13 cellular contexts compared by ENCODE assay signal in genomic region chr10:86872757-86873156, GRCh38.
DNase-seq lines count a peak whose midpoint lies in the region; ATAC-seq and TF ChIP-seq lines count a peak whose summit lies in the region.
"Had no signal": no experiment of that assay in that cellular context is flagged by ENCODE, and none has a peak within 500 bp of the region (broad histone marks: within the 10 kb centered on the region; RNA-seq: fewer than 3 reads in every experiment).

No MANE protein-coding gene starts in this region.

- no peak overlapping the region for H4K12ac ChIP-seq in trophoblast cell (ENCODE audit: low read depth, low read length)

- H3K14ac ChIP-seq in trophoblast cell (ENCODE audit: low read length) = peak overlapping the region; percentile 48

- DNase-seq in NOMO-1 treated with DMSO at 0.1 percent for 48 hours (lab: John Stamatoyannopoulos, UW; ENCODE audit: unreplicated experiment) = peak; percentile 69
- DNase-seq in fibroblast of mammary gland (ENCODE audit: low read depth) = peak; percentile 19
- DNase-seq in trophoblast cell = no peak
- no peak for DNase-seq in esophagus muscularis mucosa (ENCODE audit: extremely low spot score)
- no peak for DNase-seq in vagina (ENCODE audit: extremely low spot score in 2 of 2)
- DNase-seq: activated CD8-positive, alpha-beta T cell treated with anti-CD3 and anti-CD28 coated beads for 36 hours; aorta; DMS153; PC-3 had no signal

- H4K91ac ChIP-seq in trophoblast cell (ENCODE audit: low read depth, low read length) = no peak overlapping the region

- H3K79me1 ChIP-seq in trophoblast cell (ENCODE audit: low read length) = peaks cover 14% of the 10 kb centered on the region

- peak overlapping the region; percentile 29 for H2AK5ac ChIP-seq in trophoblast cell (ENCODE audit: low read length)

- H3K27me3 ChIP-seq in trophoblast cell (ENCODE audit: insufficient read depth, low read length) (no peaks in the 10 kb centered on the region), esophagus muscularis mucosa (no peaks in the 10 kb centered on the region), vagina (no peaks in the 10 kb centered on the region)

- H2AFZ ChIP-seq in trophoblast cell (ENCODE audit: insufficient read depth, low read length, poor library complexity) = no peak overlapping the region

- H3K4me1 ChIP-seq in trophoblast cell (ENCODE audit: control insufficient read depth in 1 of 2, insufficient read depth in 2 of 2, low read length in 2 of 2) = peaks cover 10 to 15% of the 10 kb centered on the region in 2 experiments
- H3K4me1 ChIP-seq in esophagus muscularis mucosa = peaks cover 16 to 54% (median 46%) of the 10 kb centered on the region in 4 donors
- H3K4me1 ChIP-seq in vagina = no peaks in the 10 kb centered on the region

- no peak overlapping the region for H3K4me3 ChIP-seq in fibroblast of mammary gland (ENCODE audit: control insufficient read depth, low read depth, low read length)
- no peak overlapping the region for H3K4me3 ChIP-seq in trophoblast cell (ENCODE audit: low read depth, low read length)
- no peak overlapping the region for H3K4me3 ChIP-seq in esophagus muscularis mucosa
- H3K4me3 ChIP-seq in vagina = no peak overlapping the region

- no peak overlapping the region for H3K9ac ChIP-seq in trophoblast cell (ENCODE audit: low read length)

- H3K4me2 ChIP-seq in trophoblast cell (ENCODE audit: low read length) = no peak overlapping the region

- no peak for TF ChIP-seq EP300 in esophagus muscularis mucosa (IDR thresholded peaks at IDR 0.05)

- H3K23ac ChIP-seq in trophoblast cell (ENCODE audit: low read length) = no peak overlapping the region

- H2BK12ac ChIP-seq in trophoblast cell (ENCODE audit: low read length) = peak overlapping the region; percentile 81

- intact Hi-C loops in esophagus muscularis mucosa (cut with DNase I) = no loop called here
- intact Hi-C loops in vagina (cut with DNase I) = no loop called here

- no CpG with 5 or more reads among the region's 4 CpGs for WGBS in trophoblast cell (ENCODE audit: extremely low coverage, insufficient coverage, insufficient read length)
- 50% methylated on average over 4 of the region's 4 CpGs for WGBS in esophagus muscularis mucosa

- H4K8ac ChIP-seq in trophoblast cell (ENCODE audit: low read depth, low read length) = peak overlapping the region; percentile 4

- TF ChIP-seq CTCF in fibroblast of mammary gland (conservative IDR thresholded peaks at IDR 0.05; ENCODE audit: control insufficient read depth, insufficient read depth, low read depth, low read length) (no peak), esophagus muscularis mucosa (IDR thresholded peaks at IDR 0.05) (no peak), vagina (IDR thresholded peaks at IDR 0.05) (no peak)

- peak overlapping the region; percentile 33 for H2BK5ac ChIP-seq in trophoblast cell (ENCODE audit: low read depth, low read length, poor library complexity)

- TF ChIP-seq POLR2A in esophagus muscularis mucosa (IDR thresholded peaks at IDR 0.05; ENCODE audit: low read depth) (no peak), vagina (IDR thresholded peaks at IDR 0.05) (no peak)

- no peaks in the 10 kb centered on the region for H3K9me3 ChIP-seq in trophoblast cell (ENCODE audit: insufficient read depth, low read depth, low read length)
- no peaks in the 10 kb centered on the region for H3K9me3 ChIP-seq in esophagus muscularis mucosa
- H3K9me3 ChIP-seq in vagina = no peaks in the 10 kb centered on the region
- H3K9me3 ChIP-seq: neutrophil had no signal

- H3K36me3 ChIP-seq in trophoblast cell (ENCODE audit: control insufficient read depth in 1 of 2, insufficient read depth in 2 of 2, low read length in 2 of 2) (peaks cover 0 to 2% of the 10 kb centered on the region in 2 experiments), esophagus muscularis mucosa (peaks cover 0 to 10% (median 6%) of the 10 kb centered on the region in 4 donors), vagina (peaks cover 0 to 13% of the 10 kb centered on the region in 2 donors)
- H3K36me3 ChIP-seq: neutrophil had no signal

- ATAC-seq in GM21390 (IDR thresholded peaks at IDR 0.05; ENCODE audit: unreplicated experiment) = peak; percentile 75
- no peak for ATAC-seq in HG03196 (IDR thresholded peaks at IDR 0.05; ENCODE audit: unreplicated experiment)
- no peak for ATAC-seq in GM21619 (IDR thresholded peaks at IDR 0.05; ENCODE audit: unreplicated experiment)
- ATAC-seq: activated CD8-positive, alpha-beta T cell treated with anti-CD3 and anti-CD28 coated beads for 36 hours; PC-3 had no signal

- no peak overlapping the region for H2BK120ac ChIP-seq in trophoblast cell (ENCODE audit: insufficient read depth, low read length, poor library complexity)

- H3K18ac ChIP-seq in trophoblast cell (ENCODE audit: low read length) = no peak overlapping the region

- H3K4ac ChIP-seq in trophoblast cell (ENCODE audit: low read depth, low read length) = peak overlapping the region; percentile 84

- H3K79me2 ChIP-seq in trophoblast cell (ENCODE audit: control insufficient read depth, insufficient read depth, low read length, poor library complexity) = peaks cover 1% of the 10 kb centered on the region

- no peak overlapping the region for H3K27ac ChIP-seq in trophoblast cell (ENCODE audit: low read depth, low read length)
- peak overlapping the region in 2 of 4 donors; percentile 12 to 19 for H3K27ac ChIP-seq in esophagus muscularis mucosa (replicated peaks in 1 of 4)
- no peak overlapping the region for H3K27ac ChIP-seq in vagina
- H3K27ac ChIP-seq: neutrophil had no signal

Comparison
In these comparisons a context has a peak if more than half of its experiments do, and no peak if none do; other contexts are left out.
1. DNase-seq: peak in NOMO-1 treated with DMSO at 0.1 percent for 48 hours (single experiment) and fibroblast of mammary gland (single experiment); none in trophoblast cell (0 of 2), esophagus muscularis mucosa (single experiment) and vagina (0 of 2).